In the genomic region with DNA sequence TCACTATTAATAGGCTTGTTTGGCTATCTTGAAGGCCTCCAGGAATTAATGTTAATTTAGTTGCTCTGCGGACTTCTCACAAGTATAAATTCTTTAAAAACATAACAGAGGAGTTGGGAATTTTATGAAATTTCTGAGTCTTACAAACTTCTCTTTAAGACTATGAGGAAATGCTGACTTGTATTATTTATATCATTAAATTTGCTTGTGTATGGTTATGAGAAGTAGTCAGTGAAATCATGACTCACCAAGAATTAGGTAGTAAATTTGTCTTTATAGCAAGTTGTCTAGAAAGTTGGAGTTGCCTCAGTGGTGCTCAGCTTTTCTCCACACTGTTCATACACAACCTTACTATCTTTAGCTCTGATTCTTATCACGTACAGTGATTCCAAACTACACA, we compare ENCODE assay signal across 17 cellular contexts. TPM values are rescaled to one million over a fixed set of nuclear protein-coding genes. Genes with fewer than 3 reads are reported as not detected.
DNase-seq lines count a peak whose midpoint lies in the region; ATAC-seq, FAIRE-seq and TF ChIP-seq lines count a peak whose summit lies in the region.
"Had no signal": no experiment of that assay in that cellular context is flagged by ENCODE, and none has a peak within 500 bp of the region (broad histone marks: within the 10 kb centered on the region; RNA-seq: fewer than 3 reads in every experiment).

No MANE protein-coding gene starts in this region.

- 87% methylated on average over 2 of the region's 2 CpGs for WGBS in A549 (ENCODE audit: missing lambda C conversion rate)
- 94 to 98% methylated on average over 2 of the region's 2 CpGs for WGBS in sigmoid colon, 2 donors

- H3K27ac ChIP-seq in A549: no peak overlapping the region
- H3K27ac ChIP-seq in sigmoid colon: peak overlapping the region in 3 of 4 donors; percentile 0 to 59 (median 3)
- H3K27ac ChIP-seq: C4-2B had no signal

- no peak for FAIRE-seq in A549 (lab: Jason Lieb, UNC)
- FAIRE-seq: A204.1, GM12892, GM19239, H1 had no signal

- CTCF ChIA-PET in A549 (lab: Yijun Ruan, JAX): interaction anchor here (1.1 to 4.8 kb wide), 4 partner anchors 9 to 169 kb away, joined by 3 to 28 read pairs (median 8); no protein-coding TSS in a partner anchor
- CTCF ChIA-PET in HEK293T (lab: Yijun Ruan, JAX): no interaction called here

- no peak overlapping the region for H3K4me2 ChIP-seq in A549

- no peak for DNase-seq in A549 (ENCODE audit: low read depth in 1 of 2, low spot score in 1 of 2)
- peak; percentile 15 for DNase-seq in ELR (ENCODE audit: low read depth)
- peak; percentile 37 for DNase-seq in amniotic epithelial cell (ENCODE audit: low read depth)
- DNase-seq in sigmoid colon: no peak
- DNase-seq in HEK293T (ENCODE audit: extremely low spot score): no peak
- no peak for DNase-seq in H7
- no peak for DNase-seq in stimulated activated naive CD4-positive, alpha-beta T cell (lab: John Stamatoyannopoulos, UW)
- DNase-seq: BE2C; CD4-positive, alpha-beta memory T cell; DMS79; EL; GDM1 had no signal

- no peaks in the 10 kb centered on the region for H3K27me3 ChIP-seq in sigmoid colon
- H3K27me3 ChIP-seq in H7 (ENCODE audit: control insufficient read depth, insufficient read depth, low read length): no peaks in the 10 kb centered on the region

- no peak for TF ChIP-seq RAD21 in A549 (conservative IDR thresholded peaks at IDR 0.05 in 1 of 2, IDR thresholded peaks at IDR 0.05 in 1 of 2)

- ATAC-seq in A549: no peak

- no peak for TF ChIP-seq CTCF in A549 (IDR thresholded peaks at IDR 0.05)
- no peak for TF ChIP-seq CTCF in sigmoid colon (IDR thresholded peaks at IDR 0.05)

- H3K4me1 ChIP-seq in A549 (peaks cover 14% of the 10 kb centered on the region; the same call in 2 of the 3 replicates), sigmoid colon (peaks cover 0 to 70% (median 38%) of the 10 kb centered on the region in 4 donors)
- H3K4me1 ChIP-seq: BE2C had no signal

- intact Hi-C loops in sigmoid colon (cut with DNase I): no loop called here

- TF ChIP-seq EP300 in A549 (IDR thresholded peaks at IDR 0.05) (no peak), sigmoid colon (IDR thresholded peaks at IDR 0.05) (no peak)

- POLR2A ChIA-PET in A549 (lab: Yijun Ruan, JAX) (no interaction called here), HEK293T (lab: Yijun Ruan, JAX) (no interaction called here)

- H3K9me3 ChIP-seq in A549 (peaks cover 6% of the 10 kb centered on the region), sigmoid colon (peaks cover 0 to 2% (median 0%) of the 10 kb centered on the region in 4 donors)
- H3K9me3 ChIP-seq: BE2C had no signal

- TF ChIP-seq POLR2A in A549 (IDR thresholded peaks at IDR 0.05; ENCODE audit: low read length) (no peak), sigmoid colon (IDR thresholded peaks at IDR 0.05) (no peak)

- no peak overlapping the region for H3K4me3 ChIP-seq in A549
- no peak overlapping the region for H3K4me3 ChIP-seq in sigmoid colon
- no peak overlapping the region for H3K4me3 ChIP-seq in H7 (ENCODE audit: insufficient read depth, low read depth, low read length)

- peaks cover 0 to 35% (median 0%) of the 10 kb centered on the region in 4 donors for H3K36me3 ChIP-seq in sigmoid colon
- H3K36me3 ChIP-seq in H7 (replicated peaks; ENCODE audit: control insufficient read depth, insufficient read depth, low read length): no peaks in the 10 kb centered on the region
- H3K36me3 ChIP-seq: BE2C had no signal

TF ChIP-seq in A549, 52 proteins besides CTCF, POLR2A, EP300 and RAD21:
- no peak for TF ChIP-seq PHF8 (IDR thresholded peaks at IDR 0.05; ENCODE audit: borderline replicate concordance, low read depth)
- peak; percentile 76 for TF ChIP-seq MAFK (IDR thresholded peaks at IDR 0.05; ENCODE audit: partially characterized antibody)
- no peak for TF ChIP-seq JUN (IDR thresholded peaks at IDR 0.05)
- no peak for TF ChIP-seq HOXB13 (CRISPR knock-in tag; IDR thresholded peaks at IDR 0.05; ENCODE audit: low read depth)
- TF ChIP-seq, protein P1, sequence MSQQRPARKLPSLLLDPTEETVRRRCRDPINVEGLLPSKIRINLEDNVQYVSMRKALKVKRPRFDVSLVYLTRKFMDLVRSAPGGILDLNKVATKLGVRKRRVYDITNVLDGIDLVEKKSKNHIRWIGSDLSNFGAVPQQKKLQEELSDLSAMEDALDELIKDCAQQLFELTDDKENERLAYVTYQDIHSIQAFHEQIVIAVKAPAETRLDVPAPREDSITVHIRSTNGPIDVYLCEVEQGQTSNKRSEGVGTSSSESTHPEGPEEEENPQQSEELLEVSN (IDR thresholded peaks at IDR 0.05; ENCODE audit: borderline replicate concordance, low read depth): no peak
- no peak for TF ChIP-seq HEYL (CRISPR knock-in tag; IDR thresholded peaks at IDR 0.05)
- TF ChIP-seq TP53 (CRISPR knock-in tag; IDR thresholded peaks at IDR 0.05): no peak

TF ChIP-seq in HEK293T, 16 proteins besides CTCF, POLR2A, EP300 and RAD21:
- TF ChIP-seq LEF1 (IDR thresholded peaks at IDR 0.05; ENCODE audit: borderline replicate concordance) (no peak), HDGF (IDR thresholded peaks at IDR 0.05; ENCODE audit: borderline replicate concordance) (no peak), CTBP1 (IDR thresholded peaks at IDR 0.05; ENCODE audit: borderline replicate concordance) (no peak), NFRKB (IDR thresholded peaks at IDR 0.05) (no peak), ZNF384 (IDR thresholded peaks at IDR 0.05) (no peak), SUZ12 (IDR thresholded peaks at IDR 0.05) (no peak), ARNT (IDR thresholded peaks at IDR 0.05) (no peak), FOXK2 (IDR thresholded peaks at IDR 0.05) (no peak), FOXM1 (IDR thresholded peaks at IDR 0.05; ENCODE audit: borderline replicate concordance) (no peak), TARDBP (IDR thresholded peaks at IDR 0.05) (no peak), ELF4 (IDR thresholded peaks at IDR 0.05) (no peak), FOXA1 (IDR thresholded peaks at IDR 0.05) (no peak), BHLHE40 (IDR thresholded peaks at IDR 0.05; ENCODE audit: borderline replicate concordance) (no peak), L3MBTL2 (conservative IDR thresholded peaks at IDR 0.05) (no peak), SP1 (IDR thresholded peaks at IDR 0.05) (no peak)
- TF ChIP-seq, protein P2, sequence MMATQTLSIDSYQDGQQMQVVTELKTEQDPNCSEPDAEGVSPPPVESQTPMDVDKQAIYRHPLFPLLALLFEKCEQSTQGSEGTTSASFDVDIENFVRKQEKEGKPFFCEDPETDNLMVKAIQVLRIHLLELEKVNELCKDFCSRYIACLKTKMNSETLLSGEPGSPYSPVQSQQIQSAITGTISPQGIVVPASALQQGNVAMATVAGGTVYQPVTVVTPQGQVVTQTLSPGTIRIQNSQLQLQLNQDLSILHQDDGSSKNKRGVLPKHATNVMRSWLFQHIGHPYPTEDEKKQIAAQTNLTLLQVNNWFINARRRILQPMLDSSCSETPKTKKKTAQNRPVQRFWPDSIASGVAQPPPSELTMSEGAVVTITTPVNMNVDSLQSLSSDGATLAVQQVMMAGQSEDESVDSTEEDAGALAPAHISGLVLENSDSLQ (IDR thresholded peaks at IDR 0.05): no peak

RNA-seq across cellular contexts. Expression of a gene that starts 26.5 kb away (rescaled TPM):
- 39.5 and 49.4 TPM in 2 replicates for polyA plus RNA-seq in A549 (2011; rRNA removed)
- 6.7 and 8.0 TPM in 2 replicates for polyA plus RNA-seq in A549 (2012; cell fraction: cytosol; rRNA removed)
- polyA plus RNA-seq in A549 (2012; cell fraction: nucleus; rRNA removed): 18.3 and 28.7 TPM in 2 replicates
- polyA plus RNA-seq in A549 (2017; fragmentation: RNase III; extraction: RNeasy Plus Mini Kit Qiagen cat#74134 plus additional on column Dnase treatment): 50.6 to 59.7 TPM (median 56.5 TPM) in 3 replicates
- polyA minus RNA-seq in A549 (2011; rRNA and poly(A)+ RNA removed): 71.1 and 91.9 TPM in 2 replicates
- total RNA-seq in sigmoid colon: 100 to 1,000 TPM; 120 to 471 (median 132) TPM
- polyA plus RNA-seq in sigmoid colon: 10 to 100 TPM in 1 of 3 donors, 1 to 10 TPM in 2; 4.4 to 14.4 (median 7.2) TPM
- total RNA-seq in H7 (2014; rRNA removed; shearing (Covaris generic)): 39.6 and 43.3 TPM in 2 replicates

Comparison
In these comparisons a context has a peak if more than half of its experiments do, and no peak if none do; other contexts are left out.
1. DNase-seq: peak in ELR (single experiment) and amniotic epithelial cell (single experiment); none in A549 (0 of 2), sigmoid colon (single experiment), HEK293T (single experiment), H7 (single experiment) and stimulated activated naive CD4-positive, alpha-beta T cell (0 of 6).
2. H3K27ac ChIP-seq: peak in sigmoid colon (3 of 4); none in A549 (0 of 2).